ENCODE assay signal across 8 cellular contexts in the genomic region with DNA sequence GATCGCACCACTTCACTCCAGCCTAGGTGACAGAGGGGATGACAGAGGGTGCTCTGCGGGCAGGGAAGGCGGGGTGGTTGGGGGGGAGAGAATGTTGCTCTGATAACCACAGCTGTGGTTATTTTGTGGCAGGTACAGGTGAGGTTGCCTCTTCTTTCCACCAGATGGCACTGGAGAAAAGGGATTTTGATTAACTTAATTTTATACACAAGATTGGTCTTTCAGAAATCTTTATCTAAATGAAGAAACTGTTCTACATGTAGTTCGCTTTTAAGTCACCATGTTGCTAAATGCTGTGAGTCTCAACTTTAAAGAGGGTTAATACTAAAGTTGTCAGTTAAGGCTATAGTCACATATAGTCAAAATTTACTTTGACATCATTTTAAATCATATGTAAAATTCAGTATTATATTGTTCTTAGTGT. TPM values are rescaled to one million over a fixed set of nuclear protein-coding genes. Genes with fewer than 3 reads are reported as not detected.
DNase-seq lines count a peak whose midpoint lies in the region; ATAC-seq and TF ChIP-seq lines count a peak whose summit lies in the region.

No MANE protein-coding gene starts in this region.

- H3K36me3 Mint-ChIP-seq in activated T-cell treated with anti-CD3 and anti-CD28 coated beads, Interleukin-2, amount 50 U/mL, for 24 hours (ENCODE audit: low read depth), result peaks cover 48% of the 10 kb centered on the region

- no peaks in the 10 kb centered on the region for H3K27me3 Mint-ChIP-seq in activated T-cell treated with anti-CD3 and anti-CD28 coated beads, Interleukin-2, amount 50 U/mL, for 24 hours

- intact Hi-C loops in left ventricle myocardium superior (cut with micrococcal nuclease), result no loop called here

- H3K4me3 Mint-ChIP-seq in activated T-cell treated with anti-CD3 and anti-CD28 coated beads, Interleukin-2, amount 50 U/mL, for 24 hours, result no peak overlapping the region

- no peaks in the 10 kb centered on the region for H3K9me3 Mint-ChIP-seq in activated T-cell treated with anti-CD3 and anti-CD28 coated beads, Interleukin-2, amount 50 U/mL, for 24 hours

- peak overlapping the region; percentile 44 for H3K27ac Mint-ChIP-seq in activated T-cell treated with anti-CD3 and anti-CD28 coated beads, Interleukin-2, amount 50 U/mL, for 24 hours

- peak; percentile 53 for TF ChIP-seq CTCF in GM10266 (IDR thresholded peaks at IDR 0.05; ENCODE audit: control insufficient read depth, insufficient read depth, low read depth, missing control alignments)

- H3K4me1 Mint-ChIP-seq in activated T-cell treated with anti-CD3 and anti-CD28 coated beads, Interleukin-2, amount 50 U/mL, for 24 hours (ENCODE audit: low read depth), result peaks cover 12% of the 10 kb centered on the region

- DNase-seq in GM10266 (ENCODE audit: extremely low spot score), result no peak
- peak; percentile 36 for DNase-seq in NCI-H1105 treated with DMSO at 0.1 percent for 48 hours (lab: John Stamatoyannopoulos, UW)
- DNase-seq in activated T-cell treated with anti-CD3 and anti-CD28 coated beads, Interleukin-2, amount 50 U/mL, for 24 hours, result peak; percentile 36
- DNase-seq in left ventricle myocardium superior, result no peak
- DNase-seq in stimulated activated CD8-positive, alpha-beta memory T cell treated with anti-CD3 and anti-CD28 coated beads, Interleukin-4, amount 100 ng/mL, for 24 hours (ENCODE audit: low read depth), result peak; percentile 1
- no peak for DNase-seq in AG08395 (ENCODE audit: low spot score)
- DNase-seq in DMS153 treated with DMSO at 0.1 percent for 48 hours (lab: John Stamatoyannopoulos, UW; ENCODE audit: unreplicated experiment), result no peak

- peak; percentile 51 for ATAC-seq in left ventricle myocardium superior
- no peak for ATAC-seq in GM18858 (IDR thresholded peaks at IDR 0.05; ENCODE audit: unreplicated experiment)

RNA-seq across cellular contexts. Expression of a gene that starts 25.7 kb away (rescaled TPM):
- not detected for total RNA-seq in left ventricle myocardium superior

RNA-seq across cellular contexts. Expression of a gene that starts 32.8 kb away (rescaled TPM):
- 14.4 TPM for total RNA-seq in left ventricle myocardium superior

Comparison
In these comparisons a context has a peak if more than half of its experiments do, and no peak if none do; other contexts are left out.
1. DNase-seq: peak in NCI-H1105 treated with DMSO at 0.1 percent for 48 hours (single experiment), activated T-cell treated with anti-CD3 and anti-CD28 coated beads, Interleukin-2, amount 50 U/mL, for 24 hours (single experiment) and stimulated activated CD8-positive, alpha-beta memory T cell treated with anti-CD3 and anti-CD28 coated beads, Interleukin-4, amount 100 ng/mL, for 24 hours (single experiment); none in GM10266 (single experiment), left ventricle myocardium superior (single experiment), AG08395 (single experiment) and DMS153 treated with DMSO at 0.1 percent for 48 hours (single experiment).